ENCODE assay signal across 9 cellular contexts in genomic region chr9:91162311-91162710, GRCh38.
A peak's percentile ranks its signal among the peaks of the same experiment; 100 is the strongest.
DNase-seq lines count a peak whose midpoint lies in the region; ATAC-seq lines count a peak whose summit lies in the region.
"Had no signal": no experiment of that assay in that cellular context is flagged by ENCODE, and none has a peak within 500 bp of the region (broad histone marks: within the 10 kb centered on the region; RNA-seq: fewer than 3 reads in every experiment).

No MANE protein-coding gene starts in this region.

- peak overlapping the region; percentile 81 to 86 for H3K4me3 Mint-ChIP-seq in activated T-cell treated with anti-CD3 and anti-CD28 coated beads, Interleukin-2, amount 50 U/mL, for 72 hours

- H3K36me3 Mint-ChIP-seq in activated T-cell treated with anti-CD3 and anti-CD28 coated beads, Interleukin-2, amount 50 U/mL, for 72 hours (ENCODE audit: insufficient read depth in 2 of 2): no peaks in the 10 kb centered on the region

- H3K27me3 Mint-ChIP-seq in activated T-cell treated with anti-CD3 and anti-CD28 coated beads, Interleukin-2, amount 50 U/mL, for 72 hours (ENCODE audit: low read depth): no peaks in the 10 kb centered on the region

- no peaks in the 10 kb centered on the region for H3K9me3 Mint-ChIP-seq in activated T-cell treated with anti-CD3 and anti-CD28 coated beads, Interleukin-2, amount 50 U/mL, for 72 hours

- peak; percentile 31 to 54 for ATAC-seq in activated T-cell treated with anti-CD3 and anti-CD28 coated beads, Interleukin-2, amount 50 U/mL, for 72 hours (replicated peaks in 1 of 2)
- ATAC-seq in GM18867 (IDR thresholded peaks at IDR 0.05; ENCODE audit: unreplicated experiment): no peak
- no peak for ATAC-seq in HG03460 (IDR thresholded peaks at IDR 0.05; ENCODE audit: unreplicated experiment)

- no peaks in the 10 kb centered on the region for H3K27me3 ChIP-seq in layer of hippocampus (ENCODE audit: control insufficient read depth, insufficient read depth, low read length)

- peak; percentile 68 for DNase-seq in A172 (ENCODE audit: low spot score)
- peak; percentile 69 for DNase-seq in HCEC 1CT
- peak; percentile 61 to 69 for DNase-seq in activated T-cell treated with anti-CD3 and anti-CD28 coated beads, Interleukin-2, amount 50 U/mL, for 72 hours
- DNase-seq in RPMI8226: no peak
- DNase-seq in SHP77 treated with DMSO at 0.1 percent for 48 hours (lab: John Stamatoyannopoulos, UW): no peak
- DNase-seq: DMS79 treated with DMSO at 0.1 percent for 48 hours had no signal

- peak overlapping the region; percentile 96 for H3K27ac Mint-ChIP-seq in activated T-cell treated with anti-CD3 and anti-CD28 coated beads, Interleukin-2, amount 50 U/mL, for 72 hours

- peak overlapping the region; percentile 67 for H3K27ac ChIP-seq in layer of hippocampus (ENCODE audit: low read depth, low read length)

- peaks cover 62% of the 10 kb centered on the region for H3K4me1 Mint-ChIP-seq in activated T-cell treated with anti-CD3 and anti-CD28 coated beads, Interleukin-2, amount 50 U/mL, for 72 hours (ENCODE audit: low read depth)

Comparison
In these comparisons a context has a peak if more than half of its experiments do, and no peak if none do; other contexts are left out.
1. DNase-seq: peak in A172 (single experiment), HCEC 1CT (single experiment) and activated T-cell treated with anti-CD3 and anti-CD28 coated beads, Interleukin-2, amount 50 U/mL, for 72 hours (2 of 2); none in RPMI8226 (single experiment) and SHP77 treated with DMSO at 0.1 percent for 48 hours (single experiment).
2. ATAC-seq: peak in activated T-cell treated with anti-CD3 and anti-CD28 coated beads, Interleukin-2, amount 50 U/mL, for 72 hours (2 of 2); none in GM18867 (single experiment) and HG03460 (single experiment).